In genomic region chr11:28231475-28231874, GRCh38 we compare ENCODE assay signal across 16 cellular contexts.
"Had no signal": no experiment of that assay in that cellular context is flagged by ENCODE, and none has a peak within 500 bp of the region (broad histone marks: within the 10 kb centered on the region; RNA-seq: fewer than 3 reads in every experiment).

No MANE protein-coding gene starts in this region.

- DNase-seq: activated CD4-positive, alpha-beta T cell treated with anti-CD3 and anti-CD28 coated beads, Interleukin-2, amount 50 U/mL, for 48 hours; activated CD8-positive, alpha-beta memory T cell treated with anti-CD3 and anti-CD28 coated beads, Interleukin-2, amount 10 ng/mL, durations not matched to agents 7 days and 5 days; activated effector memory CD4-positive, alpha-beta T cell treated with Interleukin-2 at 50 U/mL for 16 hours; activated T-cell treated with anti-CD3 and anti-CD28 coated beads, Interleukin-2, amount 50 U/mL, for 24 hours; amygdala; effector CD4-positive, alpha-beta T cell; islet precursor cell; occipital lobe; small intestine; stimulated activated naive CD4-positive, alpha-beta T cell; substantia nigra; SW 1271 had no signal

- ATAC-seq: activated CD4-positive, CD25-positive, alpha-beta regulatory T cell treated with anti-CD3 and anti-CD28 coated beads, Interleukin-2, amount 50 U/mL, for 24 hours; activated CD8-positive, alpha-beta memory T cell treated with anti-CD3 and anti-CD28 coated beads, Interleukin-2, amount 10 ng/mL, durations not matched to agents 7 days and 5 days; left lobe of liver had no signal

- H3K27me3 ChIP-seq: cardiac muscle cell had no signal

- H3K4me3 ChIP-seq: cardiac muscle cell, coronary artery had no signal

- H3K36me3 ChIP-seq: cardiac muscle cell had no signal
